In genomic region chr10:31771345-31771831, GRCh38 we compare ENCODE assay signal across 24 cellular contexts.
DNase-seq lines count a peak whose midpoint lies in the region; ATAC-seq and TF ChIP-seq lines count a peak whose summit lies in the region.
"Had no signal": no experiment of that assay in that cellular context is flagged by ENCODE, and none has a peak within 500 bp of the region (broad histone marks: within the 10 kb centered on the region; RNA-seq: fewer than 3 reads in every experiment).

No MANE protein-coding gene starts in this region.

- H3K36me3 ChIP-seq in body of pancreas (replicated peaks in 1 of 2; ENCODE audit: insufficient read depth in 1 of 2, low read depth in 2 of 2), result no peaks in the 10 kb centered on the region
- no peaks in the 10 kb centered on the region for H3K36me3 ChIP-seq in heart right ventricle
- H3K36me3 ChIP-seq in psoas muscle (ENCODE audit: insufficient read depth in 1 of 2, low read depth in 1 of 2), result no peaks in the 10 kb centered on the region
- H3K36me3 ChIP-seq in right lobe of liver, result no peaks in the 10 kb centered on the region
- H3K36me3 ChIP-seq: suprapubic skin had no signal

- peak in 1 of 3 donors; percentile 30 for TF ChIP-seq POLR2A in body of pancreas (IDR thresholded peaks at IDR 0.05)
- TF ChIP-seq POLR2A in right lobe of liver (IDR thresholded peaks at IDR 0.05), result no peak

- TF ChIP-seq CTCF in body of pancreas (IDR thresholded peaks at IDR 0.05) (no peak), heart right ventricle (IDR thresholded peaks at IDR 0.05) (no peak), psoas muscle (IDR thresholded peaks at IDR 0.05) (no peak), right lobe of liver (IDR thresholded peaks at IDR 0.05) (no peak)

- H3K27me3 ChIP-seq in body of pancreas (no peaks in the 10 kb centered on the region), heart right ventricle (no peaks in the 10 kb centered on the region), psoas muscle (ENCODE audit: insufficient read depth in 3 of 3, low read length in 2 of 3) (no peaks in the 10 kb centered on the region), right lobe of liver (no peaks in the 10 kb centered on the region)
- H3K27me3 ChIP-seq: suprapubic skin had no signal

- H3K4me3 ChIP-seq in body of pancreas (no peak overlapping the region), heart right ventricle (no peak overlapping the region), psoas muscle (no peak overlapping the region), right lobe of liver (no peak overlapping the region)
- H3K4me3 ChIP-seq: suprapubic skin had no signal

- WGBS in body of pancreas, 2 donors, result 48 to 50% methylated on average over 9 of the region's 9 CpGs
- 76 to 77% methylated on average over 9 of the region's 9 CpGs for WGBS in heart right ventricle, 2 donors
- 60 to 78% (median 70%) methylated on average over 9 of the region's 9 CpGs for WGBS in psoas muscle, 3 donors
- 83% methylated on average over 6 of the region's 9 CpGs for WGBS in right lobe of liver (ENCODE audit: insufficient coverage, low coverage, low lambda C conversion rate, missing lambda C conversion rate)

- peak; percentile 95 for ATAC-seq in body of pancreas
- ATAC-seq in heart right ventricle, result peak in 7 of 8 donors; percentile 42 to 88 (median 69)
- ATAC-seq in psoas muscle, result peak in 3 of 4 donors; percentile 26 to 66 (median 28)
- no peak for ATAC-seq in HG03139 (IDR thresholded peaks at IDR 0.05; ENCODE audit: unreplicated experiment)
- ATAC-seq in GM19397 (IDR thresholded peaks at IDR 0.05; ENCODE audit: unreplicated experiment), result no peak
- ATAC-seq in GM18868 (IDR thresholded peaks at IDR 0.05; ENCODE audit: unreplicated experiment), result no peak
- no peak for ATAC-seq in right lobe of liver
- ATAC-seq: esophagus mucosa had no signal

- H3K4me1 ChIP-seq in body of pancreas (peaks cover 24% of the 10 kb centered on the region), heart right ventricle (peaks cover 0 to 14% (median 0%) of the 10 kb centered on the region in 9 donors), psoas muscle (peaks cover 18% of the 10 kb centered on the region), right lobe of liver (no peaks in the 10 kb centered on the region)

- DNase-seq in EL (peak; percentile 62), body of pancreas (peak; percentile 78 to 94 (median 92)), heart right ventricle (no peak), psoas muscle (peak; percentile 67 to 73), right lobe of liver (no peak)
- DNase-seq: activated CD4-positive, alpha-beta T cell treated with anti-CD3 and anti-CD28 coated beads, Interleukin-2, amount 10 ng/mL, durations not matched to agents 24 days and 14 days; activated effector memory CD4-positive, alpha-beta T cell treated with Interleukin-2 at 50 U/mL for 16 hours; CD4-positive, CD25-positive, alpha-beta regulatory T cell; DMS79; effector CD8-positive, alpha-beta T cell; GOT3; mammary epithelial cell; naive B cell; NCI-H1092 treated with DMSO at 0.1 percent for 48 hours; NCI-H2081 treated with DMSO at 0.1 percent for 48 hours; NCI-H510A; stimulated activated CD4-positive, alpha-beta T cell treated with anti-CD3 and anti-CD28 coated beads, Interleukin-12 subunit alpha, Interleukin-12 subunit beta, amount 100 ng/mL, for 4 hours; stimulated activated CD8-positive, alpha-beta memory T cell treated with anti-CD3 and anti-CD28 coated beads, Interleukin-4, amount 100 ng/mL, for 48 hours; T-helper 1 cell had no signal

- intact Hi-C loops in body of pancreas (cut with DNase I), result no loop called here
- intact Hi-C loops in heart right ventricle (cut with DNase I), result loop anchor here in 2 of 10 donors (2.0 to 10.0 kb wide), 2 partner anchors 987 to 997 kb away; no protein-coding TSS in a partner anchor
- intact Hi-C loops in psoas muscle (cut with DNase I), result no loop called here
- intact Hi-C loops in right lobe of liver (cut with DNase I), result loop anchor here in 1 of 2 donors (5.0 kb wide), 1 partner anchor 64 kb away; no protein-coding TSS in a partner anchor

- no peaks in the 10 kb centered on the region for H3K9me3 ChIP-seq in body of pancreas
- peaks cover 0 to 6% (median 0%) of the 10 kb centered on the region in 11 donors for H3K9me3 ChIP-seq in heart right ventricle
- no peaks in the 10 kb centered on the region for H3K9me3 ChIP-seq in psoas muscle
- H3K9me3 ChIP-seq in right lobe of liver, result no peaks in the 10 kb centered on the region
- H3K9me3 ChIP-seq: suprapubic skin had no signal

- H3K27ac ChIP-seq in body of pancreas (peak overlapping the region; percentile 65 to 80 (median 74)), heart right ventricle (peak overlapping the region in 2 of 10 donors; percentile 1 to 2), psoas muscle (no peak overlapping the region), right lobe of liver (no peak overlapping the region)
- H3K27ac ChIP-seq: suprapubic skin had no signal

Comparison
In these comparisons a context has a peak if more than half of its experiments do, and no peak if none do; other contexts are left out.
1. DNase-seq: peak in EL (single experiment), body of pancreas (4 of 4) and psoas muscle (2 of 2); none in heart right ventricle (0 of 2) and right lobe of liver (0 of 3).
2. ATAC-seq: peak in body of pancreas (single experiment), heart right ventricle (7 of 8) and psoas muscle (3 of 4); none in HG03139 (single experiment), GM19397 (single experiment), GM18868 (single experiment) and right lobe of liver (0 of 4).
3. H3K27ac ChIP-seq: peak in body of pancreas (4 of 4); none in psoas muscle (single experiment) and right lobe of liver (0 of 3).